8 cellular contexts compared by ENCODE assay signal in the genomic region with DNA sequence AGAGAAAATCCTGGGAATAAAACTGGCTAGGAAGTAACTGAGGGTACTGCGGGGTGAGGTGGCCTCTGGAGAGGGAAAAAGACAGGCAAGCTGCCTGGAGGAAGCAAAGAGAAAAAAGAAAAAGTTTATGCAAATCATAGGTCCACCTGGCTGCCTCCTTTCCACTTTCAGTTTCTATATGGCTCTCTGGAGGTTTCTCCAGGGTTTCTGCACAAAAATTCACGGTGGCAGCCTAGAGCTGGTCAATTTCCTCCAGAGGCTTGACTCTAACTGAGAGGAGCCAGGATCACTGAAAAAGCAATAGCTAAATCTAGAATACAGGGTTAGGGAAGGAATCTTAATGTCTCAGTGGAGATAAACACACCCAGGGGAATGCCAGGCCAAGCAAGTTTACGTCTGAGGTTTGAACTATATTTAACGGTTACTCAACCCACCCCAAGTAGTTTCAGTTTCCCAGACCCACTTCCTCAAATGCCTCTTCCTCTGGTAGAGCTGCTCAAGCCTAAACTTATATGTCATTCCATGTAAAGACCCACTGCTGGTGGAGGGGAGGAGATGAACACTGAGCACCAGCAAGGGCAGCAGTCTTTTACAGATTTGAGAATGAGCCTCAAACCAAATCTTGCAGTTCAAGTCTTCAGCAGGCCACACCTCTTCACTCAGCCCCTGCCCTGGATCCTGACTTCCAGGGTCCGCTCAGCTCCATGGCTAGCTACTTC. TPM values are rescaled to one million over a fixed set of nuclear protein-coding genes. Genes with fewer than 3 reads are reported as not detected.
A peak's percentile ranks its signal among the peaks of the same experiment; 100 is the strongest.
DNase-seq lines count a peak whose midpoint lies in the region; ATAC-seq, FAIRE-seq and TF ChIP-seq lines count a peak whose summit lies in the region.

No MANE protein-coding gene starts in this region.

- peaks cover 17% of the 10 kb centered on the region for H3K36me3 Mint-ChIP-seq in stimulated activated memory B cell treated with anti-CD40 and anti-IgM and Interleukin-4, amounts not matched to agents 10 μg/mL and 1 μg/mL and 100 μg/mL, for 72 hours

- 0 out of 2 replicates have a peak, but pooled peaks cover 6% of the 10 kb centered on the region for H4K20me1 ChIP-seq in KMS-11 (ENCODE audit: insufficient read depth)

- H3K27me3 ChIP-seq in KMS-11 (ENCODE audit: insufficient read depth, low read depth) = no peaks in the 10 kb centered on the region

- H3K4me3 ChIP-seq in KMS-11 (IDR thresholded peaks at IDR 0.05; ENCODE audit: insufficient read depth, low read depth, low read length) = no peak overlapping the region

- peak; percentile 87 for FAIRE-seq in GM12892 (lab: Jason Lieb, UNC)

- DNase-seq in GM12892 (ENCODE audit: insufficient read length) = no peak
- DNase-seq in activated T-cell treated with anti-CD3 and anti-CD28 coated beads, Interleukin-2, amount 50 U/mL, for 1 hour = peak; percentile 38
- DNase-seq in left cardiac atrium = no peak
- no peak for DNase-seq in dedifferentiated amniotic fluid mesenchymal stem cell (ENCODE audit: extremely low spot score)
- DNase-seq in NCI-H1930 (lab: John Stamatoyannopoulos, UW) = no peak

- H3K4me3 Mint-ChIP-seq in stimulated activated memory B cell treated with anti-CD40 and anti-IgM and Interleukin-4, amounts not matched to agents 10 μg/mL and 1 μg/mL and 100 μg/mL, for 72 hours = peak overlapping the region; percentile 72

- H3K79me2 ChIP-seq in KMS-11 (ENCODE audit: insufficient read depth, low read depth) = no peaks in the 10 kb centered on the region

- no peak for TF ChIP-seq CTCF in KMS-11 (conservative IDR thresholded peaks at IDR 0.05; ENCODE audit: low read depth, low read length)

- peak overlapping the region; percentile 37; the same call in 1 of the 2 replicates for H2AFZ ChIP-seq in KMS-11 (ENCODE audit: low read depth)

- H3K27me3 Mint-ChIP-seq in stimulated activated memory B cell treated with anti-CD40 and anti-IgM and Interleukin-4, amounts not matched to agents 10 μg/mL and 1 μg/mL and 100 μg/mL, for 72 hours = no peaks in the 10 kb centered on the region

- H3K36me3 ChIP-seq in KMS-11 (ENCODE audit: insufficient read depth) = no peaks in the 10 kb centered on the region

- intact Hi-C loops in left cardiac atrium (cut with DNase I) = no loop called here

- peaks cover 83% of the 10 kb centered on the region for H3K4me1 Mint-ChIP-seq in stimulated activated memory B cell treated with anti-CD40 and anti-IgM and Interleukin-4, amounts not matched to agents 10 μg/mL and 1 μg/mL and 100 μg/mL, for 72 hours

- peaks cover 51% of the 10 kb centered on the region for H3K4me1 ChIP-seq in KMS-11 (ENCODE audit: low read depth, poor library complexity, severe bottlenecking)

- H3K27ac Mint-ChIP-seq in stimulated activated memory B cell treated with anti-CD40 and anti-IgM and Interleukin-4, amounts not matched to agents 10 μg/mL and 1 μg/mL and 100 μg/mL, for 72 hours = peak overlapping the region; percentile 80

- ATAC-seq in GM21576 (IDR thresholded peaks at IDR 0.05; ENCODE audit: unreplicated experiment) = peak; percentile 47
- ATAC-seq in left cardiac atrium = peak; percentile 77 to 82
- ATAC-seq in stimulated activated memory B cell treated with anti-CD40 and anti-IgM and Interleukin-4, amounts not matched to agents 10 μg/mL and 1 μg/mL and 100 μg/mL, for 72 hours = peak; percentile 87

- TF ChIP-seq POLR2A in GM12892 (IDR thresholded peaks at IDR 0.05; ENCODE audit: low read depth, low read length) = peak; percentile 68

- H3K9me3 Mint-ChIP-seq in stimulated activated memory B cell treated with anti-CD40 and anti-IgM and Interleukin-4, amounts not matched to agents 10 μg/mL and 1 μg/mL and 100 μg/mL, for 72 hours = no peaks in the 10 kb centered on the region

- H3K9ac ChIP-seq in KMS-11 = 0 out of 2 replicates have a peak overlapping the region, but pooled peaks have one; percentile 16

- H3K27ac ChIP-seq in KMS-11 = peak overlapping the region; percentile 33; the same call in 1 of the 2 replicates

- peak overlapping the region; percentile 99 for H3K4me2 ChIP-seq in KMS-11

RNA-seq across cellular contexts. Expression of a gene that starts 5.7 kb away (rescaled TPM):
- 46.9 TPM for polyA plus RNA-seq in GM12892 (2012; ENCODE audit: missing spikeins)
- total RNA-seq in left cardiac atrium = 1 to 10 TPM; 6.2 to 9.2 TPM

RNA-seq across cellular contexts. Expression of a gene that starts 19.7 kb away (rescaled TPM):
- 4.9 TPM for polyA plus RNA-seq in GM12892 (2012; ENCODE audit: missing spikeins)
- 10 to 100 TPM in 1 of 2 donors, 1 to 10 TPM in 1; 6.0 to 16.7 TPM for total RNA-seq in left cardiac atrium

RNA-seq across cellular contexts. Expression of a gene that starts 50.4 kb away (rescaled TPM):
- polyA plus RNA-seq in GM12892 (2012; ENCODE audit: missing spikeins) = 0.21 TPM
- under 1 TPM in 1 of 2 donors, not detected in 1; 0.15 TPM for total RNA-seq in left cardiac atrium
